In genomic region chr4:165464813-165465381, GRCh38 we compare ENCODE assay signal across 7 cellular contexts.
DNase-seq lines count a peak whose midpoint lies in the region; ATAC-seq, FAIRE-seq and TF ChIP-seq lines count a peak whose summit lies in the region.

No MANE protein-coding gene starts in this region.

- no peak overlapping the region for H3K9ac ChIP-seq in DND-41 (ENCODE audit: low read depth, low read length)
- no peak overlapping the region for H3K9ac ChIP-seq in OCI-LY3 (ENCODE audit: low read length)

- peak; percentile 69 for ATAC-seq in DND-41 (ENCODE audit: insufficient read depth, low read depth)
- peak; percentile 84 for ATAC-seq in GM19395 (IDR thresholded peaks at IDR 0.05; ENCODE audit: unreplicated experiment)
- peak; percentile 81 for ATAC-seq in HG03469 (IDR thresholded peaks at IDR 0.05; ENCODE audit: unreplicated experiment)
- peak; percentile 66 to 79 for ATAC-seq in lower lobe of right lung

- H3K4me3 ChIP-seq in DND-41 (ENCODE audit: low read depth in 1 of 2, low read length in 2 of 2) (no peak overlapping the region), OCI-LY3 (ENCODE audit: low read length) (peak overlapping the region; percentile 27), lower lobe of right lung (no peak overlapping the region)

- peak; percentile 41 for FAIRE-seq in colon (lab: Jason Lieb, UNC)

- H4K20me1 ChIP-seq in DND-41 (ENCODE audit: insufficient read depth, low read length) (no peaks in the 10 kb centered on the region), OCI-LY3 (ENCODE audit: insufficient read depth, low read length) (no peaks in the 10 kb centered on the region)

- H3K79me2 ChIP-seq in DND-41 (ENCODE audit: insufficient read depth, low read length), result no peaks in the 10 kb centered on the region
- no peaks in the 10 kb centered on the region for H3K79me2 ChIP-seq in OCI-LY3 (ENCODE audit: low read length)

- TF ChIP-seq CTCF in DND-41 (IDR thresholded peaks at IDR 0.05; ENCODE audit: borderline replicate concordance, extremely low read depth, low read length, poor library complexity, severe bottlenecking), result peak; percentile 70
- TF ChIP-seq CTCF in OCI-LY3 (IDR thresholded peaks at IDR 0.05; ENCODE audit: low read depth, low read length), result peak; percentile 98
- peak; percentile 70 for TF ChIP-seq CTCF in lower lobe of right lung (IDR thresholded peaks at IDR 0.05)

- no peaks in the 10 kb centered on the region for H3K36me3 ChIP-seq in DND-41 (ENCODE audit: insufficient read depth, low read length)
- H3K36me3 ChIP-seq in OCI-LY3 (replicated peaks; ENCODE audit: low read depth, low read length), result no peaks in the 10 kb centered on the region
- no peaks in the 10 kb centered on the region for H3K36me3 ChIP-seq in lower lobe of right lung

- DNase-seq in DND-41 (peak; percentile 8), lower lobe of right lung (no peak), NK-92 (lab: John Stamatoyannopoulos, UW; ENCODE audit: unreplicated experiment) (no peak)

- H3K4me1 ChIP-seq in DND-41 (ENCODE audit: insufficient read depth, low read length), result no peaks in the 10 kb centered on the region
- peaks cover 4% of the 10 kb centered on the region; the same call in 1 of the 2 replicates for H3K4me1 ChIP-seq in OCI-LY3 (ENCODE audit: low read length)
- no peaks in the 10 kb centered on the region for H3K4me1 ChIP-seq in lower lobe of right lung

- H2AFZ ChIP-seq in DND-41 (ENCODE audit: low read depth, low read length) (no peak overlapping the region), OCI-LY3 (ENCODE audit: low read depth, low read length) (peak overlapping the region; percentile 64)

- peaks cover 5% of the 10 kb centered on the region for H3K27me3 ChIP-seq in DND-41 (ENCODE audit: insufficient read depth, low read length, poor library complexity)
- no peaks in the 10 kb centered on the region for H3K27me3 ChIP-seq in OCI-LY3 (ENCODE audit: low read depth, low read length)
- no peaks in the 10 kb centered on the region for H3K27me3 ChIP-seq in lower lobe of right lung (ENCODE audit: low read depth)

- intact Hi-C loops in lower lobe of right lung (cut with DNase I), result loop anchor here (5.0 kb wide), 1 partner anchor 333 kb away; no protein-coding TSS in a partner anchor

- H3K27ac ChIP-seq in DND-41 (ENCODE audit: low read length) (no peak overlapping the region), OCI-LY3 (ENCODE audit: low read length) (no peak overlapping the region), lower lobe of right lung (no peak overlapping the region)

- H3K9me3 ChIP-seq in DND-41 (ENCODE audit: insufficient read depth, low read length, severe bottlenecking) (no peaks in the 10 kb centered on the region), OCI-LY3 (ENCODE audit: insufficient read depth, low read length) (no peaks in the 10 kb centered on the region), lower lobe of right lung (no peaks in the 10 kb centered on the region)

- H3K4me2 ChIP-seq in DND-41 (ENCODE audit: insufficient read depth, low read length), result no peak overlapping the region
- peak overlapping the region; percentile 49 for H3K4me2 ChIP-seq in OCI-LY3 (ENCODE audit: low read length)
